Comparison of ENCODE assay signal across 15 cellular contexts in genomic region chr1:173276922-173277800, GRCh38.
DNase-seq lines count a peak whose midpoint lies in the region; ATAC-seq and TF ChIP-seq lines count a peak whose summit lies in the region.
"Had no signal": no experiment of that assay in that cellular context is flagged by ENCODE, and none has a peak within 500 bp of the region (broad histone marks: within the 10 kb centered on the region; RNA-seq: fewer than 3 reads in every experiment).

No MANE protein-coding gene starts in this region.

- no peak for TF ChIP-seq POLR2A in body of pancreas (IDR thresholded peaks at IDR 0.05)

- H3K4me3 ChIP-seq in psoas muscle (no peak overlapping the region), body of pancreas (no peak overlapping the region)
- H3K4me3 ChIP-seq: BLaER1, Peyer's patch, thoracic aorta had no signal

- no peaks in the 10 kb centered on the region for H3K9me3 ChIP-seq in psoas muscle
- no peaks in the 10 kb centered on the region for H3K9me3 ChIP-seq in body of pancreas
- H3K9me3 ChIP-seq: BLaER1, Peyer's patch, thoracic aorta had no signal

- TF ChIP-seq CTCF in psoas muscle (IDR thresholded peaks at IDR 0.05) (no peak), body of pancreas (IDR thresholded peaks at IDR 0.05) (no peak)

- H3K4me1 ChIP-seq in psoas muscle (no peaks in the 10 kb centered on the region), body of pancreas (no peaks in the 10 kb centered on the region)
- H3K4me1 ChIP-seq: BLaER1, Peyer's patch had no signal

- no peak for DNase-seq in psoas muscle
- DNase-seq in pons (ENCODE audit: low spot score) = no peak
- DNase-seq in MV-4-11 (lab: John Stamatoyannopoulos, UW) = no peak
- no peak for DNase-seq in body of pancreas
- DNase-seq: activated effector memory CD4-positive, alpha-beta T cell treated with Interleukin-2 at 50 U/mL for 16 hours; left colon; NCI-H1694; Peyer's patch; stimulated activated CD4-positive, alpha-beta T cell treated with anti-CD3 and anti-CD28 coated beads, Interleukin-2, amount 100 ng/mL, for 48 hours had no signal

- intact Hi-C loops in psoas muscle (cut with DNase I) = no loop called here
- intact Hi-C loops in body of pancreas (cut with DNase I) = no loop called here

- ATAC-seq in GM18502 (IDR thresholded peaks at IDR 0.05; ENCODE audit: poor library complexity, unreplicated experiment) (peak; percentile 87), GM19372 (IDR thresholded peaks at IDR 0.05; ENCODE audit: low read depth, unreplicated experiment) (peak; percentile 72), HG02840 (IDR thresholded peaks at IDR 0.05; ENCODE audit: low FRiP score, unreplicated experiment) (peak; percentile 80), HG03558 (IDR thresholded peaks at IDR 0.05; ENCODE audit: extremely low read depth, unreplicated experiment) (peak; percentile 75), psoas muscle (no peak), body of pancreas (no peak)
- ATAC-seq: left colon had no signal

- H3K27ac ChIP-seq in psoas muscle (no peak overlapping the region), body of pancreas (no peak overlapping the region)
- H3K27ac ChIP-seq: BLaER1, Peyer's patch, thoracic aorta had no signal

- no peaks in the 10 kb centered on the region for H3K27me3 ChIP-seq in psoas muscle (ENCODE audit: insufficient read depth in 3 of 3, low read length in 2 of 3)
- no peaks in the 10 kb centered on the region for H3K27me3 ChIP-seq in body of pancreas
- H3K27me3 ChIP-seq: BLaER1, Peyer's patch had no signal

- 84 to 94% (median 86%) methylated on average over 3 of the region's 3 CpGs for WGBS in psoas muscle, 3 donors
- WGBS in body of pancreas, 2 donors = 85 to 88% methylated on average over 3 of the region's 3 CpGs

- H3K36me3 ChIP-seq in psoas muscle (ENCODE audit: insufficient read depth in 1 of 2, low read depth in 1 of 2) (no peaks in the 10 kb centered on the region), body of pancreas (replicated peaks in 1 of 2; ENCODE audit: insufficient read depth in 1 of 2, low read depth in 2 of 2) (no peaks in the 10 kb centered on the region)
- H3K36me3 ChIP-seq: BLaER1, Peyer's patch, thoracic aorta had no signal

Comparison
In these comparisons a context has a peak if more than half of its experiments do, and no peak if none do; other contexts are left out.
1. ATAC-seq: peak in GM18502 (single experiment), GM19372 (single experiment), HG02840 (single experiment) and HG03558 (single experiment); none in psoas muscle (0 of 4) and body of pancreas (single experiment).